Comparison of ENCODE assay signal across 19 cellular contexts in genomic region chr4:48350871-48351270, GRCh38. TPM values are rescaled to one million over a fixed set of nuclear protein-coding genes. Genes with fewer than 3 reads are reported as not detected.
DNase-seq lines count a peak whose midpoint lies in the region; TF ChIP-seq lines count a peak whose summit lies in the region.
"Had no signal": no experiment of that assay in that cellular context is flagged by ENCODE, and none has a peak within 500 bp of the region (broad histone marks: within the 10 kb centered on the region; RNA-seq: fewer than 3 reads in every experiment).

No MANE protein-coding gene starts in this region.

- H3K9me3 ChIP-seq in Loucy (ENCODE audit: insufficient read depth, low read depth, low read length) = 0 out of 2 replicates have a peak, but pooled peaks cover 5% of the 10 kb centered on the region
- no peaks in the 10 kb centered on the region for H3K9me3 ChIP-seq in trophoblast cell (ENCODE audit: insufficient read depth, low read depth, low read length)
- no peaks in the 10 kb centered on the region for H3K9me3 ChIP-seq in adrenal gland (replicated peaks in 1 of 3)
- H3K9me3 ChIP-seq in prostate gland = no peaks in the 10 kb centered on the region
- H3K9me3 ChIP-seq: Caco-2, SJCRH30 had no signal

- no peak overlapping the region for H3K18ac ChIP-seq in trophoblast cell (ENCODE audit: low read length)

- no peak for TF ChIP-seq CTCF in Loucy (conservative IDR thresholded peaks at IDR 0.05; ENCODE audit: low read length)
- no peak for TF ChIP-seq CTCF in VCaP (conservative IDR thresholded peaks at IDR 0.05)
- TF ChIP-seq CTCF in adrenal gland (IDR thresholded peaks at IDR 0.05) = no peak
- TF ChIP-seq CTCF in prostate gland (IDR thresholded peaks at IDR 0.05) = no peak

- DNase-seq in NCI-H2029 treated with DMSO at 0.1 percent for 48 hours (lab: John Stamatoyannopoulos, UW) (peak; percentile 18), NCI-H2029 (lab: John Stamatoyannopoulos, UW) (no peak), trophoblast cell (no peak), adrenal gland (no peak), prostate gland (ENCODE audit: low spot score) (no peak)
- DNase-seq in activated naive CD4-positive, alpha-beta T cell treated with anti-CD3 and anti-CD28 coated beads for 36 hours = no peak
- DNase-seq: Caco-2; CD4-positive, alpha-beta memory T cell; GF-D8; KG1; NCI-H1092 treated with DMSO at 0.1 percent for 48 hours; NCI-H1436 treated with DMSO at 0.1 percent for 48 hours; NCI-H2081; NCI-H510A treated with DMSO at 0.1 percent for 48 hours; OCI-M1; SJCRH30 had no signal

- no peak overlapping the region for H4K12ac ChIP-seq in trophoblast cell (ENCODE audit: low read depth, low read length)

- no peak for TF ChIP-seq POLR2A in adrenal gland (IDR thresholded peaks at IDR 0.05)
- no peak for TF ChIP-seq POLR2A in prostate gland (IDR thresholded peaks at IDR 0.05)

- no peak overlapping the region for H4K91ac ChIP-seq in trophoblast cell (ENCODE audit: low read depth, low read length)

- H3K4me2 ChIP-seq in Loucy (ENCODE audit: low read depth, low read length, poor library complexity, severe bottlenecking) = peak overlapping the region; percentile 32
- no peak overlapping the region for H3K4me2 ChIP-seq in trophoblast cell (ENCODE audit: low read length)
- H3K4me2 ChIP-seq: BLaER1 treated with 17β-estradiol and CSF1 and Interleukin-3, amounts not matched to agents 10 nM and 100 nM had no signal

- H3K27ac Mint-ChIP-seq in activated naive CD4-positive, alpha-beta T cell treated with anti-CD3 and anti-CD28 coated beads for 36 hours = no peak overlapping the region

- CTCF ChIA-PET in activated naive CD4-positive, alpha-beta T cell treated with anti-CD3 and anti-CD28 coated beads for 36 hours (lab: Charles Lee) = interaction anchor here (0.6 kb wide), 1 partner anchor 22 kb away, joined by 6 read pairs; no protein-coding TSS in a partner anchor

- H4K20me1 ChIP-seq in Loucy (ENCODE audit: insufficient read depth, low read length, poor library complexity, severe bottlenecking) = peaks cover 45% of the 10 kb centered on the region

- H2BK5ac ChIP-seq in trophoblast cell (ENCODE audit: low read depth, low read length, poor library complexity) = no peak overlapping the region

- peaks cover 71% of the 10 kb centered on the region for H3K4me1 Mint-ChIP-seq in activated naive CD4-positive, alpha-beta T cell treated with anti-CD3 and anti-CD28 coated beads for 36 hours (ENCODE audit: low read depth)

- H3K79me2 ChIP-seq in Loucy (ENCODE audit: insufficient read depth, low read length) = peaks cover 99% of the 10 kb centered on the region
- H3K79me2 ChIP-seq in trophoblast cell (ENCODE audit: control insufficient read depth, insufficient read depth, low read length, poor library complexity) = peaks cover 9% of the 10 kb centered on the region

- H3K36me3 Mint-ChIP-seq in activated naive CD4-positive, alpha-beta T cell treated with anti-CD3 and anti-CD28 coated beads for 36 hours (ENCODE audit: low read depth) = peaks cover 12% of the 10 kb centered on the region

- H3K27me3 ChIP-seq in Loucy (ENCODE audit: insufficient read depth, low read length, poor library complexity, severe bottlenecking) (no peaks in the 10 kb centered on the region), trophoblast cell (ENCODE audit: insufficient read depth, low read length) (no peaks in the 10 kb centered on the region), adrenal gland (no peaks in the 10 kb centered on the region), prostate gland (replicated peaks; ENCODE audit: insufficient read depth) (no peaks in the 10 kb centered on the region)
- H3K27me3 ChIP-seq: BLaER1 treated with 17β-estradiol and CSF1 and Interleukin-3, amounts not matched to agents 10 nM and 100 nM; SJCRH30 had no signal

- H2BK120ac ChIP-seq in trophoblast cell (ENCODE audit: insufficient read depth, low read length, poor library complexity) = no peak overlapping the region

- peaks cover 37% of the 10 kb centered on the region for H3K4me1 ChIP-seq in Loucy (ENCODE audit: insufficient read depth, low read length, poor library complexity, severe bottlenecking)
- H3K4me1 ChIP-seq in trophoblast cell (ENCODE audit: control insufficient read depth in 1 of 2, insufficient read depth in 2 of 2, low read length in 2 of 2) = peaks cover 0 to 1% of the 10 kb centered on the region in 2 experiments
- H3K4me1 ChIP-seq in adrenal gland (replicated peaks in 1 of 2) = peaks cover 6 to 18% of the 10 kb centered on the region in 2 donors
- H3K4me1 ChIP-seq in prostate gland (replicated peaks) = peaks cover 6% of the 10 kb centered on the region
- H3K4me1 ChIP-seq: Caco-2, SJCRH30 had no signal

- no peak overlapping the region for H3K4me3 Mint-ChIP-seq in activated naive CD4-positive, alpha-beta T cell treated with anti-CD3 and anti-CD28 coated beads for 36 hours

- H3K4me3 ChIP-seq in Loucy (ENCODE audit: low read length, poor library complexity, severe bottlenecking) (no peak overlapping the region), trophoblast cell (ENCODE audit: low read depth, low read length) (no peak overlapping the region), adrenal gland (no peak overlapping the region), prostate gland (no peak overlapping the region)
- H3K4me3 ChIP-seq: BLaER1 treated with 17β-estradiol and CSF1 and Interleukin-3, amounts not matched to agents 10 nM and 100 nM; SJCRH30 had no signal

- no peak overlapping the region for H2BK12ac ChIP-seq in trophoblast cell (ENCODE audit: low read length)

- H3K9me2 ChIP-seq in Loucy (replicated peaks; ENCODE audit: low read depth, low read length) = no peaks in the 10 kb centered on the region

- no peaks in the 10 kb centered on the region for H3F3A ChIP-seq in Loucy (ENCODE audit: low read depth)

- no peaks in the 10 kb centered on the region for H3K79me1 ChIP-seq in trophoblast cell (ENCODE audit: low read length)

- intact Hi-C loops in adrenal gland (cut with DNase I) (no loop called here), prostate gland (cut with DNase I) (no loop called here)
- intact Hi-C loops in activated naive CD4-positive, alpha-beta T cell treated with anti-CD3 and anti-CD28 coated beads for 36 hours (cut with micrococcal nuclease) = no loop called here

- H3K23ac ChIP-seq in trophoblast cell (ENCODE audit: low read length) = no peak overlapping the region

- H2AFZ ChIP-seq in Loucy (ENCODE audit: low read length) (no peak overlapping the region), trophoblast cell (ENCODE audit: insufficient read depth, low read length, poor library complexity) (no peak overlapping the region)

- H3K4ac ChIP-seq in trophoblast cell (ENCODE audit: low read depth, low read length) = peak overlapping the region; percentile 62

- no CpG with 5 or more reads among the region's 1 CpG for WGBS in trophoblast cell (ENCODE audit: extremely low coverage, insufficient coverage, insufficient read length)
- WGBS in adrenal gland, 4 donors = 88 to 97% (median 94%) methylated on average over 1 of the region's 1 CpG
- 91% methylated on average over 1 of the region's 1 CpG for WGBS in prostate gland

- H3K36me3 ChIP-seq in Loucy (ENCODE audit: insufficient read depth, low read length) = peaks cover 16% of the 10 kb centered on the region; the same call in 1 of the 2 replicates
- H3K36me3 ChIP-seq in trophoblast cell (ENCODE audit: control insufficient read depth in 1 of 2, insufficient read depth in 2 of 2, low read length in 2 of 2) = peaks cover 0 to 3% of the 10 kb centered on the region in 2 experiments
- no peaks in the 10 kb centered on the region for H3K36me3 ChIP-seq in adrenal gland (replicated peaks in 1 of 2)
- H3K36me3 ChIP-seq in prostate gland = no peaks in the 10 kb centered on the region

- H3K27me3 Mint-ChIP-seq in activated naive CD4-positive, alpha-beta T cell treated with anti-CD3 and anti-CD28 coated beads for 36 hours (ENCODE audit: low read depth) = no peaks in the 10 kb centered on the region
- H3K27me3 Mint-ChIP-seq: CD4-positive, alpha-beta memory T cell had no signal

- no peaks in the 10 kb centered on the region for H3K9me3 Mint-ChIP-seq in activated naive CD4-positive, alpha-beta T cell treated with anti-CD3 and anti-CD28 coated beads for 36 hours
- H3K9me3 Mint-ChIP-seq: CD4-positive, alpha-beta memory T cell had no signal

- no peak overlapping the region for H2AK5ac ChIP-seq in trophoblast cell (ENCODE audit: low read length)

- no peak overlapping the region for H4K8ac ChIP-seq in trophoblast cell (ENCODE audit: low read depth, low read length)

- H3K27ac ChIP-seq in VCaP (peak overlapping the region; percentile 24; the same call in 1 of the 2 replicates), trophoblast cell (ENCODE audit: low read depth, low read length) (no peak overlapping the region), adrenal gland (no peak overlapping the region), prostate gland (no peak overlapping the region)
- H3K27ac ChIP-seq: BLaER1 treated with 17β-estradiol and CSF1 and Interleukin-3, amounts not matched to agents 10 nM and 100 nM; SJCRH30 had no signal

- H3K9ac ChIP-seq in Loucy (ENCODE audit: low read depth, low read length, poor library complexity, severe bottlenecking) (no peak overlapping the region), trophoblast cell (ENCODE audit: low read length) (no peak overlapping the region)
- H3K9ac ChIP-seq: BLaER1 treated with 17β-estradiol and CSF1 and Interleukin-3, amounts not matched to agents 10 nM and 100 nM had no signal

- no peak overlapping the region for H3K14ac ChIP-seq in trophoblast cell (ENCODE audit: low read length)

RNA-seq across cellular contexts. Expression of gene SLAIN2, which starts 9.5 kb away (rescaled TPM):
- 131 and 137 TPM in 2 replicates for polyA plus RNA-seq in trophoblast cell (2013)
- total RNA-seq in adrenal gland (100 to 1,000 TPM in 2 of 8 donors, 10 to 100 TPM in 6; 23.1 to 181 (median 60.4) TPM), prostate gland (100 to 1,000 TPM in 1 of 2 donors, 10 to 100 TPM in 1; 95.1 to 119 TPM)
- 100 to 1,000 TPM in 1 of 3 donors, 10 to 100 TPM in 1, 1 to 10 TPM in 1; 7.5 to 109 (median 13.7) TPM for polyA plus RNA-seq in adrenal gland
- total RNA-seq in activated naive CD4-positive, alpha-beta T cell treated with anti-CD3 and anti-CD28 coated beads for 36 hours = 10 to 100 TPM; 39.7 to 42.6 TPM
